In the genomic region with DNA sequence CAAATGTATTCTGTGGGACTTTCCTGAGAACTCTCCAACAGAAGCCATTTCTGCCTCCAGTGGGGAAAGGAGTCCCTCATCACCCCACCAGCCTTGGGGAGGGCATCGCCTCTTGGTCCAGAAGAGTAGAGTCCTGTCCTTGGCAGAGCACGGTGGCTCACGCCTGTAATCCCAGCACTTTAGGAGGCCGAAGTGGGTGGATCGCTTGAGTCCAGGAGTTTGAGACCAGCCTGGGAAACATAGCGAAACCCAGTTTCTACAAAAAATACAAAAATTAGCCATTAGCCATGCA, we compare ENCODE assay signal across 20 cellular contexts.
"Had no signal": no experiment of that assay in that cellular context is flagged by ENCODE, and none has a peak within 500 bp of the region (broad histone marks: within the 10 kb centered on the region; RNA-seq: fewer than 3 reads in every experiment).

No MANE protein-coding gene starts in this region.

- H3K27ac Mint-ChIP-seq: effector memory CD8-positive, alpha-beta T cell; progenitor cell of endocrine pancreas; type B pancreatic cell had no signal

- H3K4me3 Mint-ChIP-seq: effector memory CD8-positive, alpha-beta T cell; neural crest cell; type B pancreatic cell had no signal

- ATAC-seq: effector memory CD8-positive, alpha-beta T cell; gastrocnemius medialis; left lobe of liver; pancreas; right cardiac atrium had no signal

- H3K36me3 ChIP-seq: esophagus muscularis mucosa, gastrocnemius medialis, pancreas, suprapubic skin, thyroid gland, uterus had no signal

- H3K27ac ChIP-seq: epithelial cell of prostate, esophagus muscularis mucosa, gastrocnemius medialis, pancreas, suprapubic skin, thyroid gland, uterus had no signal

- H3K27me3 ChIP-seq: esophagus muscularis mucosa, gastrocnemius medialis, pancreas, suprapubic skin, thyroid gland, uterus had no signal

- H3K4me1 ChIP-seq: esophagus muscularis mucosa, gastrocnemius medialis, pancreas, suprapubic skin, thyroid gland, uterus had no signal

- H3K36me3 Mint-ChIP-seq: naive thymus-derived CD4-positive, alpha-beta T cell; type B pancreatic cell had no signal

- DNase-seq: effector memory CD8-positive, alpha-beta T cell; gastrocnemius medialis; glutamatergic neuron; islet precursor cell; mammary epithelial cell; naive thymus-derived CD4-positive, alpha-beta T cell; occipital lobe; pancreas; right cardiac atrium; stimulated activated CD4-positive, alpha-beta T cell treated with anti-CD3 and anti-CD28 coated beads, Interleukin-12 subunit alpha, Interleukin-12 subunit beta, amount 100 ng/mL, for 4 hours; stimulated activated naive CD4-positive, alpha-beta T cell treated with Interleukin-2 at 50 U/mL for 16 hours; thyroid gland; uterus had no signal

- H3K27me3 Mint-ChIP-seq: progenitor cell of endocrine pancreas, type B pancreatic cell had no signal

- H3K4me3 ChIP-seq: esophagus muscularis mucosa, gastrocnemius medialis, pancreas, suprapubic skin, thyroid gland, uterus had no signal

- H3K4me1 Mint-ChIP-seq: neural crest cell had no signal

- H3K9me3 Mint-ChIP-seq: effector memory CD8-positive, alpha-beta T cell; naive thymus-derived CD4-positive, alpha-beta T cell; neural crest cell; type B pancreatic cell had no signal

- H3K9me3 ChIP-seq: esophagus muscularis mucosa, gastrocnemius medialis, pancreas, suprapubic skin, thyroid gland, uterus had no signal
